Comparison of ENCODE assay signal across 8 cellular contexts in the genomic region with DNA sequence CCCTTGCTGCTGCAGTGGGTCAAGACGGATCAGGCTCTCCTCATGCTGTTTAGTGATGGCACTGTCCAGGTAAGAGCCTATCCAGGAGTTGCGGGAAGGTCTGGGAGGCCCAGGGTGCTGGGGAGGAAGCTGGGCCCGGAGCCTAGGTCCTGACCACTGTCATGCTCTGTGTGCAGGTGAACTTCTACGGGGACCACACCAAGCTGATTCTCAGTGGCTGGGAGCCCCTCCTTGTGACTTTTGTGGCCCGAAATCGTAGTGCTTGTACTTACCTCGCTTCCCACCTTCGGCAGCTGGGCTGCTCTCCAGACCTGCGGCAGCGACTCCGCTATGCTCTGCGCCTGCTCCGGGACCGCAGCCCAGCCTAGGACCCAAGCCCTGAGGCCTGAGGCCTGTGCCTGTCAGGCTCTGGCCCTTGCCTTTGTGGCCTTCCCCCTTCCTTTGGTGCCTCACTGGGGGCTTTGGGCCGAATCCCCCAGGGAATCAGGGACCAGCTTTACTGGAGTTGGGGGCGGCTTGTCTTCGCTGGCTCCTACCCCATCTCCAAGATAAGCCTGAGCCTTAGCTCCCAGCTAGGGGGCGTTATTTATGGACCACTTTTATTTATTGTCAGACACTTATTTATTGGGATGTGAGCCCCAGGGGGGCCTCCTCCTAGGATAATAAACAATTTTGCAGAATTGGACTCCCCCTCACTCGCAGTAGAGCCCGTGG. TPM values are rescaled to one million over a fixed set of nuclear protein-coding genes. Genes with fewer than 3 reads are reported as not detected.
A peak's percentile ranks its signal among the peaks of the same experiment; 100 is the strongest.
DNase-seq lines count a peak whose midpoint lies in the region; ATAC-seq, FAIRE-seq and TF ChIP-seq lines count a peak whose summit lies in the region.
"Had no signal": no experiment of that assay in that cellular context is flagged by ENCODE, and none has a peak within 500 bp of the region (broad histone marks: within the 10 kb centered on the region; RNA-seq: fewer than 3 reads in every experiment).

No MANE protein-coding gene starts in this region.

- H3K79me2 ChIP-seq in OCI-LY7 (ENCODE audit: insufficient read depth, low read depth, low read length): no peaks in the 10 kb centered on the region

- no peaks in the 10 kb centered on the region for H3K9me3 ChIP-seq in OCI-LY7 (ENCODE audit: low read length)

- BruUV-seq in OCI-LY7 (replicated peaks; lab: Mats Ljungman, UMichigan): no TSS peak

- FAIRE-seq in GM12892 (lab: Jason Lieb, UNC): no peak

- peak; percentile 38; the same call in 1 of the 2 replicates for TF ChIP-seq CTCF in OCI-LY7 (conservative IDR thresholded peaks at IDR 0.05; ENCODE audit: low read length)
- TF ChIP-seq CTCF in choroid plexus epithelial cell (conservative IDR thresholded peaks at IDR 0.05; ENCODE audit: low read depth, low read length): peak; percentile 35
- no peak for TF ChIP-seq CTCF in GM13976 (IDR thresholded peaks at IDR 0.05; ENCODE audit: borderline replicate concordance, control extremely low read depth, extremely low read depth, insufficient read depth, missing control alignments)

- peaks cover 57% of the 10 kb centered on the region for H3K4me1 ChIP-seq in OCI-LY7 (ENCODE audit: insufficient read depth, low read length, poor library complexity, severe bottlenecking)

- DNase-seq in OCI-LY7 (ENCODE audit: low spot score) (no peak), choroid plexus epithelial cell (ENCODE audit: low read depth) (no peak), sciatic nerve (ENCODE audit: low spot score) (peak; percentile 58), GM13976 (ENCODE audit: low spot score) (no peak), GM12892 (ENCODE audit: insufficient read length) (no peak)
- DNase-seq: activated CD4-positive, alpha-beta T cell treated with anti-CD3 and anti-CD28 coated beads, Interleukin-2, amount 50 U/mL, for 48 hours; stimulated activated CD4-positive, alpha-beta T cell treated with anti-CD3 and anti-CD28 coated beads, Interleukin-15, amount 100 ng/mL, for 24 hours had no signal

- H3K4me2 ChIP-seq in OCI-LY7 (ENCODE audit: low read length): no peak overlapping the region

- H4K20me1 ChIP-seq in OCI-LY7 (ENCODE audit: insufficient read depth, low read length): no peaks in the 10 kb centered on the region

- H3K27ac ChIP-seq in OCI-LY7 (ENCODE audit: low read depth, low read length, poor library complexity, severe bottlenecking): no peak overlapping the region

- no peaks in the 10 kb centered on the region for H3K9me2 ChIP-seq in OCI-LY7 (ENCODE audit: insufficient read depth, low read length)

- in situ Hi-C loops in GM13976 (cut with MboI; ENCODE audit: low sequenced_read_pairs, unreplicated experiment): no loop called here

- POLR2A ChIA-PET in OCI-LY7 (lab: Charles Lee): interaction anchor here (0.6 kb wide), 1 partner anchor 498 kb away, joined by 4 read pairs; no protein-coding TSS in a partner anchor

- CTCF ChIA-PET in OCI-LY7 (lab: Charles Lee; ENCODE audit: unreplicated experiment): no interaction called here

- H3K36me3 ChIP-seq in OCI-LY7 (ENCODE audit: insufficient read depth, low read length): peaks cover 15% of the 10 kb centered on the region

- no peak for TF ChIP-seq POLR2A in GM12892 (IDR thresholded peaks at IDR 0.05; ENCODE audit: low read depth, low read length)

- H2AFZ ChIP-seq in OCI-LY7 (ENCODE audit: low read length): no peak overlapping the region

- no peak overlapping the region for H3K4me3 ChIP-seq in OCI-LY7 (ENCODE audit: low read depth, low read length, poor library complexity, severe bottlenecking)
- H3K4me3 ChIP-seq in choroid plexus epithelial cell (ENCODE audit: low read depth, low read length): no peak overlapping the region

- intact Hi-C loops in OCI-LY7 (cut with micrococcal nuclease; ENCODE audit: unreplicated experiment) (no loop called here), sciatic nerve (cut with DNase I) (no loop called here)

- no peak for ATAC-seq in sciatic nerve
- no peak for ATAC-seq in GM19452 (IDR thresholded peaks at IDR 0.05; ENCODE audit: unreplicated experiment)

RNA-seq across cellular contexts. Expression of gene DYNLT4, which starts 1.7 kb away (rescaled TPM):
- total RNA-seq in OCI-LY7 (2014; rRNA removed; shearing (Covaris generic)): 1.5 TPM in 1 of 2 replicates, not detected in the other
- total RNA-seq in OCI-LY7 (2022): not detected in 2 replicates
- total RNA-seq in sciatic nerve: 0.49 TPM
- not detected for polyA plus RNA-seq in GM12892 (2012; ENCODE audit: missing spikeins)

RNA-seq across cellular contexts. Expression of gene BTBD19, which starts 2.9 kb away (rescaled TPM):
- total RNA-seq in OCI-LY7 (2014; rRNA removed; shearing (Covaris generic)): 0.21 and 0.44 TPM in 2 replicates
- total RNA-seq in OCI-LY7 (2022) (2.0 and 2.7 TPM in 2 replicates), sciatic nerve (35.0 TPM)
- 1.4 TPM for polyA plus RNA-seq in GM12892 (2012; ENCODE audit: missing spikeins)

RNA-seq across cellular contexts. Expression of gene PLK3, which starts 5.3 kb away (rescaled TPM):
- 8.3 and 10.1 TPM in 2 replicates for total RNA-seq in OCI-LY7 (2014; rRNA removed; shearing (Covaris generic))
- total RNA-seq in OCI-LY7 (2022) (8.8 and 10.8 TPM in 2 replicates), sciatic nerve (26.1 TPM)
- 14.4 TPM for polyA plus RNA-seq in GM12892 (2012; ENCODE audit: missing spikeins)

RNA-seq across cellular contexts. Expression of gene BEST4, which starts 17.5 kb away (rescaled TPM):
- total RNA-seq in OCI-LY7 (2014; rRNA removed; shearing (Covaris generic)): 0.44 and 0.93 TPM in 2 replicates
- 3.1 and 3.3 TPM in 2 replicates for total RNA-seq in OCI-LY7 (2022)
- total RNA-seq in sciatic nerve: 0.36 TPM
- polyA plus RNA-seq in GM12892 (2012; ENCODE audit: missing spikeins): 0.72 TPM

RNA-seq across cellular contexts. Expression of gene RPS8, which starts 30.1 kb away (rescaled TPM):
- 4,149 and 4,355 TPM in 2 replicates for total RNA-seq in OCI-LY7 (2014; rRNA removed; shearing (Covaris generic))
- 2,707 and 2,775 TPM in 2 replicates for total RNA-seq in OCI-LY7 (2022)
- 1,483 TPM for total RNA-seq in sciatic nerve
- polyA plus RNA-seq in GM12892 (2012; ENCODE audit: missing spikeins): 7,749 TPM
